ENCODE assay signal across 8 cellular contexts in the genomic region with DNA sequence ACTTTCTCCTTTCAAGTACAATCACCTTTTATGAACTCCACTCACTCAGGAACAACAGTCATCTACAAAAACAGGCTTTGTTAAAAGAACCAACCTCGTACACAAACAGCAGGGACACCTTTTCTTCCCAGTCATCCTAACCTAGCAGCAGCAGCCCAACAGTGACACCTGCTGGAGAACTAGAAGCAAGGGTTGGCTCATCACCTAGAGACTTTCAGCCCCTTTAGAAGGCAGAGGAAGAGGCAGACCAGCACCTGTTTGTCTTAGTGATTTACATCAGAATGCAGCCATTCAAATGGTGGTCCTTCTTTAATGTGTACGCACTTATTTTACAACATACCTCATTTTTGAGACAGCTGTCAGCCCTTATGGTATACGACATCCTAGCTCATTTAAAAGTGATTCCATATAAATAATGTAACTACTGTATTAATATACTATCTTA. TPM values are rescaled to one million over a fixed set of nuclear protein-coding genes. Genes with fewer than 3 reads are reported as not detected.
DNase-seq lines count a peak whose midpoint lies in the region; ATAC-seq lines count a peak whose summit lies in the region.

No MANE protein-coding gene starts in this region.

- intact Hi-C loops in left colon (cut with DNase I, micrococcal nuclease): loop anchor here (5.0 to 10.0 kb wide), 2 partner anchors 151 to 153 kb away; a partner anchor contains a TSS

- DNase-seq in DMS 273 treated with DMSO at 0.1 percent for 48 hours (lab: John Stamatoyannopoulos, UW) (peak; percentile 53), NCI-H446 treated with DMSO at 0.1 percent for 48 hours (lab: John Stamatoyannopoulos, UW) (peak; percentile 74), cerebellum (ENCODE audit: low spot score) (peak; percentile 84), left colon (peak; percentile 61 to 62)
- DNase-seq in activated CD4-positive, CD25-positive, alpha-beta regulatory T cell treated with anti-CD3 and anti-CD28 coated beads, Interleukin-2, amount 50 U/mL, for 72 hours: peak; percentile 49
- peak; percentile 49 to 51 for DNase-seq in stimulated activated CD4-positive, alpha-beta T cell treated with anti-CD3 and anti-CD28 coated beads, Interleukin-4, amount 100 ng/mL, for 4 hours

- ATAC-seq in HG03060 (IDR thresholded peaks at IDR 0.05; ENCODE audit: low read depth, unreplicated experiment) (peak; percentile 46), left colon (peak; percentile 61), HG02623 (IDR thresholded peaks at IDR 0.05; ENCODE audit: unreplicated experiment) (no peak)

RNA-seq across cellular contexts. Expression of a gene that starts 56.0 kb away (rescaled TPM):
- total RNA-seq in cerebellum (35.7 TPM), left colon (10 to 100 TPM; 39.4 to 40.1 TPM)
